In the genomic region with DNA sequence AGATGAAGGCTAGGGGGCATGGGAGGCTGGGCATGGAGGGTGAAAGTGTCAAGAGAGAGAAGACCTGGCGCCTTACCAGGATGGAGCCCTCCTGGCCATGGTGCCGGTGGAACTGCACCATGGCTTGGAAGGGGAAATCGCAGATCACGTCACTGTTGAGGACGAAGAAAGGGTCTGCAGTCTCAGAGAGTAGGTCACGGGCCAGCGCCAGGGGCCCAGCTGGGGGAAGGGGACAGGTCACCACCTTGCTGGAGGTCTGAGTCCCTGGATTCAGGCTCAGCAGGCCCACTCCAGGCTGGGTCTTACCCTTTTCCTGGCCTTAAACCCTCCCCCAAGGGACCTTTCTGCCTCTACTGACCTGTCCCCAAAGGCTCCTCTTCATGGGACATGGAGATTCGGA, we compare ENCODE assay signal across 9 cellular contexts. TPM values are rescaled to one million over a fixed set of nuclear protein-coding genes. Genes with fewer than 3 reads are reported as not detected.
DNase-seq lines count a peak whose midpoint lies in the region; ATAC-seq, FAIRE-seq and TF ChIP-seq lines count a peak whose summit lies in the region.
"Had no signal": no experiment of that assay in that cellular context is flagged by ENCODE, and none has a peak within 500 bp of the region (broad histone marks: within the 10 kb centered on the region; RNA-seq: fewer than 3 reads in every experiment).

No MANE protein-coding gene starts in this region.

- no peaks in the 10 kb centered on the region for H3K9me3 Mint-ChIP-seq in effector memory CD8-positive, alpha-beta T cell
- no peaks in the 10 kb centered on the region for H3K9me3 Mint-ChIP-seq in neural crest cell

- peaks cover 56% of the 10 kb centered on the region for H3K36me3 Mint-ChIP-seq in effector memory CD8-positive, alpha-beta T cell (ENCODE audit: insufficient read depth)
- peaks cover 8% of the 10 kb centered on the region for H3K36me3 Mint-ChIP-seq in neural crest cell (ENCODE audit: low read depth)

- peak overlapping the region; percentile 79 to 99 (median 98) for H3K4me2 ChIP-seq in BLaER1 treated with 17β-estradiol and CSF1 and Interleukin-3, amounts not matched to agents 10 nM and 100 nM

- H3K4me1 ChIP-seq in BLaER1 treated with 17β-estradiol and CSF1 and Interleukin-3, amounts not matched to agents 10 nM and 100 nM = peaks cover 38 to 61% (median 48%) of the 10 kb centered on the region in 10 experiments

- peaks cover 0 to 80% (median 45%) of the 10 kb centered on the region in 11 experiments; a peak in 20 of 22 replicates for H4K20me1 ChIP-seq in BLaER1 treated with 17β-estradiol and CSF1 and Interleukin-3, amounts not matched to agents 10 nM and 100 nM

- peaks cover 32 to 38% of the 10 kb centered on the region in 2 donors for H3K4me1 Mint-ChIP-seq in effector memory CD8-positive, alpha-beta T cell (ENCODE audit: low read depth in 2 of 2)
- H3K4me1 Mint-ChIP-seq in neural crest cell = peaks cover 36% of the 10 kb centered on the region

- H3K4me3 ChIP-seq in BLaER1 treated with 17β-estradiol and CSF1 and Interleukin-3, amounts not matched to agents 10 nM and 100 nM = peak overlapping the region; percentile 83 to 100 (median 95)
- peak overlapping the region; percentile 98 for H3K4me3 ChIP-seq in NB4 (ENCODE audit: low read depth, low read length)

- H3K9ac ChIP-seq in BLaER1 treated with 17β-estradiol and CSF1 and Interleukin-3, amounts not matched to agents 10 nM and 100 nM = peak overlapping the region; percentile 89 to 98 (median 94)

- no peak for TF ChIP-seq CTCF in NB4 (IDR thresholded peaks at IDR 0.05; ENCODE audit: low read depth, low read length)
- TF ChIP-seq CTCF in neural crest cell (conservative IDR thresholded peaks at IDR 0.05) = no peak

- peaks cover 0 to 4% (median 0%) of the 10 kb centered on the region in 11 experiments; a peak in 3 of 22 replicates for H3K27me3 ChIP-seq in BLaER1 treated with 17β-estradiol and CSF1 and Interleukin-3, amounts not matched to agents 10 nM and 100 nM

- FAIRE-seq in H54 (lab: Jason Lieb, UNC) = no peak

- no peak for DNase-seq in NB4 (ENCODE audit: low read depth)
- no peak for DNase-seq in effector memory CD8-positive, alpha-beta T cell
- DNase-seq in neural crest cell (ENCODE audit: low read depth, low spot score) = no peak
- no peak for DNase-seq in H54 (ENCODE audit: insufficient read length, low spot score)
- no peak for DNase-seq in ureter (ENCODE audit: low spot score)
- no peak for DNase-seq in GM03348 (ENCODE audit: low spot score)

- peak overlapping the region; percentile 95 to 99 for H3K27ac Mint-ChIP-seq in effector memory CD8-positive, alpha-beta T cell
- H3K27ac Mint-ChIP-seq in neural crest cell (ENCODE audit: unreplicated experiment) = peak overlapping the region; percentile 96

- peak overlapping the region; percentile 89 to 96 for H3K4me3 Mint-ChIP-seq in effector memory CD8-positive, alpha-beta T cell
- peak overlapping the region; percentile 98 for H3K4me3 Mint-ChIP-seq in neural crest cell

- H3K27me3 Mint-ChIP-seq in effector memory CD8-positive, alpha-beta T cell = no peaks in the 10 kb centered on the region
- H3K27me3 Mint-ChIP-seq in neural crest cell (ENCODE audit: low read depth) = peaks cover 19% of the 10 kb centered on the region

- H3K27ac ChIP-seq in BLaER1 treated with 17β-estradiol and CSF1 and Interleukin-3, amounts not matched to agents 10 nM and 100 nM = peak overlapping the region; percentile 74 to 94 (median 88)

- peaks cover 42 to 62% (median 54%) of the 10 kb centered on the region in 11 experiments for H3K36me3 ChIP-seq in BLaER1 treated with 17β-estradiol and CSF1 and Interleukin-3, amounts not matched to agents 10 nM and 100 nM

- no peaks in the 10 kb centered on the region for H3K9me3 ChIP-seq in BLaER1 treated with 17β-estradiol and CSF1 and Interleukin-3, amounts not matched to agents 10 nM and 100 nM (replicated peaks in 1 of 11)

- ATAC-seq in effector memory CD8-positive, alpha-beta T cell (replicated peaks) = no peak
- ATAC-seq in esophagus mucosa = no peak

- no peak for TF ChIP-seq POLR2A in NB4 (IDR thresholded peaks at IDR 0.05; ENCODE audit: extremely low read depth, insufficient read length)
- TF ChIP-seq POLR2A in H54 (IDR thresholded peaks at IDR 0.05; ENCODE audit: low read depth, low read length) = no peak

RNA-seq across cellular contexts. Expression of a gene that starts 0.9 kb away (rescaled TPM):
- total RNA-seq in neural crest cell (40.1 and 46.1 TPM in 2 replicates), ureter (47.2 TPM), esophagus mucosa (22.5 TPM)

RNA-seq across cellular contexts. Expression of a gene that starts 3.4 kb away (rescaled TPM):
- total RNA-seq in neural crest cell = 0.89 and 0.96 TPM in 2 replicates
- total RNA-seq in ureter = not detected
- not detected for total RNA-seq in esophagus mucosa
- total RNA-seq: pulmonary artery endothelial cell had no signal

RNA-seq across cellular contexts. Expression of a gene that starts 33.5 kb away (rescaled TPM):
- 42.4 and 44.9 TPM in 2 replicates for total RNA-seq in neural crest cell
- total RNA-seq in ureter = 52.8 TPM
- total RNA-seq in esophagus mucosa = 19.4 TPM

RNA-seq across cellular contexts. Expression of a gene that starts 33.6 kb away (rescaled TPM):
- total RNA-seq in neural crest cell (15.0 and 18.1 TPM in 2 replicates), ureter (16.6 TPM), esophagus mucosa (7.6 TPM)

RNA-seq across cellular contexts. Expression of a gene that starts 48.7 kb away (rescaled TPM):
- total RNA-seq in neural crest cell (150 and 162 TPM in 2 replicates), ureter (152 TPM), esophagus mucosa (103 TPM)
